In the genomic region with DNA sequence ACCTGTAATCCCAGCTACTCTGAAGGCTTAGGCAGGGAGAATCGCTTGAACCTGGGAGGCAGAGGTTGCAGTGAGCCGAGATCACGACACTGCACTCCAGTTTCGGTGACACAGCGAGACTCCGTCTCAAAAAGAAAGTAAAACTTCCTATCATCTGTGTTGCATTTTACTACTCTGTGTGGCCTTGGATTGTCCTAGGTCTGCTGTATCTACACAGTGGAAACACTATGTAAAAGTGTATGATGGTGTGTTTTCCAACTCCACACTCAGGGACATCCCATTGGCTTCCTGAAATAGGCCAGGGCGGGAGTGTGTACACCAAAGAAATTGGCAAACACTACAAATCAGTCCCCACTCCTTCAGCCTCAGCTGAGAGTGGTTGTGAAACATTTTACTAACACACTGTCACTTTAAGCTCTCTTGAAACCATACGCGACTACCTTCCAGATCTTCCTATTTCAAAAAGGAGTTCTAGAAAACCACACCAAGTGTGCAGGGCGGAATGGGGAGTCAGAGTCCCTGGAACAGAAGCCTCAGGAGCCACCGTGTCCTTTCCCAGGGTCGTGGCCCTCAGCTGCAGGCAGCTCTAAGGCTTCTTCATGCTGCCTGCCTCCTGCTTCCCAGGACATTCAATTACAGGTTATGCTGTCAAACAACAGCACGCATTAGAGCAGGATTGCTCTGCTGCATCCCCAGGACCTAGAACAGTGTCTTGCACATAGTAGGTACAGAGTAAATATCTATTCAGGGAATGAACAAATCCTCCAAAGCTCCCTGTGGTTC, we compare ENCODE assay signal across 8 cellular contexts.
DNase-seq lines count a peak whose midpoint lies in the region; ATAC-seq lines count a peak whose summit lies in the region.

No MANE protein-coding gene starts in this region.

- H3K4me3 ChIP-seq in skeletal muscle tissue (ENCODE audit: low read length in 3 of 3): peak overlapping the region; percentile 14 to 70 (median 27)

- H3K27me3 ChIP-seq in skeletal muscle tissue (ENCODE audit: control insufficient read depth in 3 of 3, insufficient read depth in 3 of 3, low read length in 3 of 3): no peaks in the 10 kb centered on the region

- no peak overlapping the region for H3K27ac ChIP-seq in skeletal muscle tissue (ENCODE audit: low read depth, low read length)

- peaks cover 0 to 12% (median 9%) of the 10 kb centered on the region in 3 donors for H3K4me1 ChIP-seq in skeletal muscle tissue (ENCODE audit: control insufficient read depth in 3 of 3, insufficient read depth in 3 of 3, low read length in 3 of 3)

- H3K9ac ChIP-seq in skeletal muscle tissue (ENCODE audit: low read depth in 1 of 3, low read length in 3 of 3): no peak overlapping the region

- ATAC-seq in GM18909 (IDR thresholded peaks at IDR 0.05; ENCODE audit: poor library complexity, unreplicated experiment) (peak; percentile 54), HG03469 (IDR thresholded peaks at IDR 0.05; ENCODE audit: unreplicated experiment) (peak; percentile 35), HG03460 (IDR thresholded peaks at IDR 0.05; ENCODE audit: unreplicated experiment) (no peak)

- DNase-seq in fibroblast of peridontal ligament (ENCODE audit: extremely low read depth): peak; percentile 73
- DNase-seq in COLO668 (lab: John Stamatoyannopoulos, UW; ENCODE audit: unreplicated experiment): no peak
- DNase-seq in posterior vena cava (ENCODE audit: low spot score): no peak
- no peak for DNase-seq in putamen (ENCODE audit: low spot score)

- intact Hi-C loops in posterior vena cava (cut with DNase I): loop anchor here in 1 of 2 donors (10.0 kb wide), 1 partner anchor 1745 kb away; no protein-coding TSS in a partner anchor

- no peaks in the 10 kb centered on the region for H3K36me3 ChIP-seq in skeletal muscle tissue (ENCODE audit: control insufficient read depth in 3 of 3, insufficient read depth in 3 of 3, low read length in 3 of 3)

- no peaks in the 10 kb centered on the region for H3K9me3 ChIP-seq in skeletal muscle tissue (ENCODE audit: control insufficient read depth in 3 of 3, low read length in 3 of 3)
